In genomic region chr1:207314836-207315235, GRCh38 we compare ENCODE assay signal across 29 cellular contexts.
"Had no signal": no experiment of that assay in that cellular context is flagged by ENCODE, and none has a peak within 500 bp of the region (broad histone marks: within the 10 kb centered on the region; RNA-seq: fewer than 3 reads in every experiment).

No MANE protein-coding gene starts in this region.

- H3K27ac ChIP-seq: adrenal gland, ascending aorta, coronary artery, gastroesophageal sphincter, lower lobe of right lung, stomach, thyroid gland, upper lobe of left lung had no signal

- H3K27me3 ChIP-seq: adrenal gland, ascending aorta, gastroesophageal sphincter, stomach, thyroid gland, upper lobe of left lung had no signal

- H3K9me3 ChIP-seq: adrenal gland, ascending aorta, gastroesophageal sphincter, lower lobe of right lung, mucosa of descending colon, stomach, thyroid gland, upper lobe of left lung had no signal

- H3K27me3 Mint-ChIP-seq: activated naive CD8-positive, alpha-beta T cell; stimulated activated naive B cell treated with anti-CD40 and anti-IgM and Interleukin-4, amounts not matched to agents 10 μg/mL and 1 μg/mL and 100 μg/mL, for 72 hours had no signal

- H3K4me3 Mint-ChIP-seq: activated CD4-positive, alpha-beta memory T cell treated with anti-CD3 and anti-CD28 coated beads for 36 hours; activated CD4-positive, alpha-beta T cell treated with anti-CD3 and anti-CD28 coated beads, Interleukin-2, amount 10 ng/mL, durations not matched to agents 24 days and 14 days; activated naive CD8-positive, alpha-beta T cell; brain; nephron; stimulated activated naive B cell treated with anti-CD40 and anti-IgM and Interleukin-4, amounts not matched to agents 10 μg/mL and 1 μg/mL and 100 μg/mL, for 72 hours had no signal

- ATAC-seq: activated CD4-positive, CD25-positive, alpha-beta regulatory T cell treated with anti-CD3 and anti-CD28 coated beads, Interleukin-2, amount 50 U/mL, for 24 hours; esophagus mucosa; gastroesophageal sphincter; left lobe of liver; lower lobe of right lung; mucosa of descending colon; right cardiac atrium; stimulated activated naive B cell treated with anti-CD40 and anti-IgM and Interleukin-4, amounts not matched to agents 10 μg/mL and 1 μg/mL and 100 μg/mL, for 72 hours had no signal

- H3K27ac Mint-ChIP-seq: activated CD4-positive, alpha-beta memory T cell treated with anti-CD3 and anti-CD28 coated beads for 36 hours; activated CD4-positive, alpha-beta T cell treated with anti-CD3 and anti-CD28 coated beads, Interleukin-2, amount 10 ng/mL, durations not matched to agents 24 days and 14 days; activated naive CD8-positive, alpha-beta T cell; activated T-helper 2 cell treated with anti-CD3 and anti-CD28 coated beads, Interferon-gamma antibody, Interleukin-2, Interleukin-4, amounts not matched to agents 10 μg/mL and 5 μg/mL and 100 μg/mL, durations not matched to agents 14 hours and 24 hours and 36 hours; nephron; stimulated activated naive B cell treated with anti-CD40 and anti-IgM and Interleukin-4, amounts not matched to agents 10 μg/mL and 1 μg/mL and 100 μg/mL, for 72 hours had no signal

- DNase-seq: activated CD4-positive, alpha-beta memory T cell treated with anti-CD3 and anti-CD28 coated beads for 36 hours; activated CD4-positive, alpha-beta T cell treated with anti-CD3 and anti-CD28 coated beads, Interleukin-2, amount 10 ng/mL, durations not matched to agents 24 days and 14 days; activated CD8-positive, alpha-beta memory T cell treated with anti-CD3 and anti-CD28 coated beads, Interleukin-2, amount 50 U/mL, for 4 hours; activated naive CD4-positive, alpha-beta T cell; activated T-cell treated with anti-CD3 and anti-CD28 coated beads, Interleukin-2, amount 50 U/mL, for 1 hour; adrenal gland; head of caudate nucleus; hippocampal formation; lower lobe of right lung; mesendoderm; mucosa of descending colon; posterior cingulate gyrus; right cardiac atrium; stimulated activated CD4-positive, alpha-beta T cell treated with anti-CD3 and anti-CD28 coated beads, Interleukin-15, amount 100 ng/mL, for 24 hours; stimulated activated CD4-positive, alpha-beta T cell treated with anti-CD3 and anti-CD28 coated beads, Interleukin-2, amount 100 ng/mL, for 24 hours; stimulated activated naive B cell treated with anti-CD40 and anti-IgM and Interleukin-4, amounts not matched to agents 10 μg/mL and 1 μg/mL and 100 μg/mL, for 72 hours; stomach; thyroid gland; upper lobe of left lung had no signal

- H3K4me3 ChIP-seq: adrenal gland, ascending aorta, coronary artery, gastroesophageal sphincter, lower lobe of right lung, mucosa of descending colon, stomach, thyroid gland, upper lobe of left lung had no signal

- H3K9me3 Mint-ChIP-seq: activated CD4-positive, alpha-beta memory T cell treated with anti-CD3 and anti-CD28 coated beads for 36 hours; activated T-helper 2 cell treated with anti-CD3 and anti-CD28 coated beads, Interferon-gamma antibody, Interleukin-2, Interleukin-4, amounts not matched to agents 10 μg/mL and 5 μg/mL and 100 μg/mL, durations not matched to agents 14 hours and 24 hours and 36 hours; brain; nephron; stimulated activated naive B cell treated with anti-CD40 and anti-IgM and Interleukin-4, amounts not matched to agents 10 μg/mL and 1 μg/mL and 100 μg/mL, for 72 hours had no signal

- H3K36me3 Mint-ChIP-seq: activated CD4-positive, alpha-beta memory T cell treated with anti-CD3 and anti-CD28 coated beads for 36 hours; activated naive CD8-positive, alpha-beta T cell; brain; stimulated activated naive B cell treated with anti-CD40 and anti-IgM and Interleukin-4, amounts not matched to agents 10 μg/mL and 1 μg/mL and 100 μg/mL, for 72 hours had no signal

- H3K36me3 ChIP-seq: adrenal gland, ascending aorta, gastroesophageal sphincter, lower lobe of right lung, stomach, thyroid gland, upper lobe of left lung had no signal
